Comparison of ENCODE assay signal across 8 cellular contexts in genomic region chr22:21951931-21952465, GRCh38. TPM values are rescaled to one million over a fixed set of nuclear protein-coding genes. Genes with fewer than 3 reads are reported as not detected.
DNase-seq lines count a peak whose midpoint lies in the region; ATAC-seq and TF ChIP-seq lines count a peak whose summit lies in the region.

No MANE protein-coding gene starts in this region.

- H3K4me1 Mint-ChIP-seq in CD8-positive, alpha-beta memory T cell = peaks cover 17 to 20% (median 20%) of the 10 kb centered on the region in 3 donors
- peaks cover 10% of the 10 kb centered on the region for H3K4me1 Mint-ChIP-seq in activated CD4-positive, alpha-beta memory T cell treated with anti-CD3 and anti-CD28 coated beads for 36 hours (ENCODE audit: low read depth)
- peaks cover 39% of the 10 kb centered on the region for H3K4me1 Mint-ChIP-seq in nephron

- TF ChIP-seq CTCF in nephron (IDR thresholded peaks at IDR 0.05; ENCODE audit: unreplicated experiment in 3 of 3) = no peak

- no peaks in the 10 kb centered on the region for H3K27me3 ChIP-seq in CD8-positive, alpha-beta memory T cell (ENCODE audit: insufficient read depth, low read length, poor library complexity, severe bottlenecking)

- CTCF ChIA-PET in CD8-positive, alpha-beta memory T cell (lab: Charles Lee) = interaction anchor here (0.6 to 7.2 kb wide), 10 partner anchors 10 to 241 kb away, joined by 3 to 100 read pairs (median 4); no protein-coding TSS in a partner anchor
- CTCF ChIA-PET in activated CD4-positive, alpha-beta memory T cell treated with anti-CD3 and anti-CD28 coated beads for 36 hours (lab: Charles Lee) = interaction anchor here (0.6 to 6.7 kb wide), 36 partner anchors 7 to 311 kb away, joined by 3 to 140 read pairs (median 4); partner anchors contain the start of genes TOP3B and YPEL1

- no peak for ATAC-seq in GM19023 (IDR thresholded peaks at IDR 0.05; ENCODE audit: unreplicated experiment)
- no peak for ATAC-seq in GM19463 (IDR thresholded peaks at IDR 0.05; ENCODE audit: unreplicated experiment)
- ATAC-seq in HG03469 (IDR thresholded peaks at IDR 0.05; ENCODE audit: unreplicated experiment) = no peak

- peaks cover 0 to 2% of the 10 kb centered on the region in 2 donors for H3K27me3 Mint-ChIP-seq in CD8-positive, alpha-beta memory T cell
- H3K27me3 Mint-ChIP-seq in activated CD4-positive, alpha-beta memory T cell treated with anti-CD3 and anti-CD28 coated beads for 36 hours = no peaks in the 10 kb centered on the region
- no peaks in the 10 kb centered on the region for H3K27me3 Mint-ChIP-seq in nephron (ENCODE audit: low read depth)

- H3K4me3 ChIP-seq in CD8-positive, alpha-beta memory T cell (ENCODE audit: low read length) = peak overlapping the region; percentile 66

- H3K36me3 Mint-ChIP-seq in CD8-positive, alpha-beta memory T cell = no peaks in the 10 kb centered on the region
- H3K36me3 Mint-ChIP-seq in activated CD4-positive, alpha-beta memory T cell treated with anti-CD3 and anti-CD28 coated beads for 36 hours = peaks cover 2% of the 10 kb centered on the region
- H3K36me3 Mint-ChIP-seq in nephron (ENCODE audit: low read depth) = no peaks in the 10 kb centered on the region

- intact Hi-C loops in activated CD4-positive, alpha-beta memory T cell treated with anti-CD3 and anti-CD28 coated beads for 36 hours (cut with micrococcal nuclease) = loop anchor here (2.0 to 5.0 kb wide), 3 partner anchors 13 to 239 kb away; partner anchors contain the start of gene MAPK1

- H3K4me3 Mint-ChIP-seq in CD8-positive, alpha-beta memory T cell = peak overlapping the region; percentile 82 to 93 (median 87)
- H3K4me3 Mint-ChIP-seq in activated CD4-positive, alpha-beta memory T cell treated with anti-CD3 and anti-CD28 coated beads for 36 hours = peak overlapping the region; percentile 83
- H3K4me3 Mint-ChIP-seq in nephron = peak overlapping the region; percentile 88 to 92 (median 89)

- no peaks in the 10 kb centered on the region for H3K9me3 Mint-ChIP-seq in CD8-positive, alpha-beta memory T cell
- H3K9me3 Mint-ChIP-seq in activated CD4-positive, alpha-beta memory T cell treated with anti-CD3 and anti-CD28 coated beads for 36 hours = no peaks in the 10 kb centered on the region
- no peaks in the 10 kb centered on the region for H3K9me3 Mint-ChIP-seq in nephron

- H3K9me3 ChIP-seq in CD8-positive, alpha-beta memory T cell (ENCODE audit: low read length) = no peaks in the 10 kb centered on the region

- no peaks in the 10 kb centered on the region for H3K36me3 ChIP-seq in CD8-positive, alpha-beta memory T cell (ENCODE audit: insufficient read depth, low read length)

- H3K27ac Mint-ChIP-seq in CD8-positive, alpha-beta memory T cell = peak overlapping the region in 3 of 8 donors; percentile 50 to 68 (median 58)
- H3K27ac Mint-ChIP-seq in activated CD4-positive, alpha-beta memory T cell treated with anti-CD3 and anti-CD28 coated beads for 36 hours = no peak overlapping the region
- peak overlapping the region; percentile 39 to 74 (median 62) for H3K27ac Mint-ChIP-seq in nephron

- H3K4me1 ChIP-seq in CD8-positive, alpha-beta memory T cell (ENCODE audit: insufficient read depth, low read length) = peaks cover 18% of the 10 kb centered on the region

- H3K27ac ChIP-seq in CD8-positive, alpha-beta memory T cell (ENCODE audit: low read depth, low read length) = peak overlapping the region; percentile 80

- peak in 1 of 5 donors; percentile 20 for DNase-seq in CD8-positive, alpha-beta memory T cell
- DNase-seq in HT-29 (ENCODE audit: low spot score) = peak; percentile 16
- DNase-seq in activated CD4-positive, alpha-beta memory T cell treated with anti-CD3 and anti-CD28 coated beads for 36 hours = peak; percentile 22
- peak; percentile 24 for DNase-seq in fibroblast of gingiva (ENCODE audit: low read depth)

- POLR2A ChIA-PET in CD8-positive, alpha-beta memory T cell (lab: Charles Lee) = interaction anchor here (0.6 to 1.1 kb wide), 2 partner anchors 14 to 61 kb away, joined by 3 to 7 read pairs; no protein-coding TSS in a partner anchor
- POLR2A ChIA-PET in activated CD4-positive, alpha-beta memory T cell treated with anti-CD3 and anti-CD28 coated beads for 36 hours (lab: Charles Lee) = interaction anchor here (1.0 kb wide), 2 partner anchors 10 to 244 kb away, joined by 3 read pairs; no protein-coding TSS in a partner anchor

RNA-seq across cellular contexts. Expression of gene PPM1F, which starts 0.7 kb away (rescaled TPM):
- 10 to 100 TPM; 25.4 to 29.1 TPM for total RNA-seq in CD8-positive, alpha-beta memory T cell
- polyA plus RNA-seq in CD8-positive, alpha-beta memory T cell = 9.2 TPM
- 17.0 and 17.8 TPM in 2 replicates for total RNA-seq in HT-29 (2014; rRNA removed; shearing (Covaris generic))
- 10 to 100 TPM; 21.7 to 21.9 TPM for total RNA-seq in activated CD4-positive, alpha-beta memory T cell treated with anti-CD3 and anti-CD28 coated beads for 36 hours

RNA-seq across cellular contexts. Expression of gene TOP3B, which starts 30.6 kb away (rescaled TPM):
- 10 to 100 TPM; 30.1 to 36.9 TPM for total RNA-seq in CD8-positive, alpha-beta memory T cell
- polyA plus RNA-seq in CD8-positive, alpha-beta memory T cell = 17.3 TPM
- 37.0 and 39.2 TPM in 2 replicates for total RNA-seq in HT-29 (2014; rRNA removed; shearing (Covaris generic))
- 10 to 100 TPM; 28.8 to 30.4 TPM for total RNA-seq in activated CD4-positive, alpha-beta memory T cell treated with anti-CD3 and anti-CD28 coated beads for 36 hours
